Comparison of ENCODE assay signal across 8 cellular contexts in genomic region chr1:159900086-159900680, GRCh38. TPM values are rescaled to one million over a fixed set of nuclear protein-coding genes. Genes with fewer than 3 reads are reported as not detected.
DNase-seq lines count a peak whose midpoint lies in the region; ATAC-seq, FAIRE-seq and TF ChIP-seq lines count a peak whose summit lies in the region.

A gene with protein sequence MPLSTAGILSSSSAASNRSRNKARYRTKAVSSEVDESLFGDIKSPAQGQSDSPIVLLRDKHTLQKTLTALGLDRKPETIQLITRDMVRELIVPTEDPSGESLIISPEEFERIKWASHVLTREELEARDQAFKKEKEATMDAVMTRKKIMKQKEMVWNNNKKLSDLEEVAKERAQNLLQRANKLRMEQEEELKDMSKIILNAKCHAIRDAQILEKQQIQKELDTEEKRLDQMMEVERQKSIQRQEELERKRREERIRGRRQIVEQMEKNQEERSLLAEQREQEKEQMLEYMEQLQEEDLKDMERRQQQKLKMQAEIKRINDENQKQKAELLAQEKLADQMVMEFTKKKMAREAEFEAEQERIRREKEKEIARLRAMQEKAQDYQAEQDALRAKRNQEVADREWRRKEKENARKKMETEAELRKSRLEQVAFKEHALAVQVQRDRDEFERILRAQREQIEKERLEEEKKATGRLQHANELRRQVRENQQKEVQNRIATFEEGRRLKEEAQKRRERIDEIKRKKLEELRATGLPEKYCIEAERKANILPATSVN (minus strand): TSS chr1:159900165. CDS start chr1:159900098, 67 bp downstream.

- ATAC-seq in left colon (peak; percentile 95), upper lobe of left lung (ENCODE audit: low FRiP score in 2 of 2) (peak; percentile 91 to 94), GM18498 (IDR thresholded peaks at IDR 0.05; ENCODE audit: unreplicated experiment) (no peak)

- H3K27me3 ChIP-seq in bronchial epithelial cell (ENCODE audit: control insufficient read depth, insufficient read depth, low read length), result no peaks in the 10 kb centered on the region
- H3K27me3 ChIP-seq in upper lobe of left lung, result no peaks in the 10 kb centered on the region
- peaks cover 41% of the 10 kb centered on the region for H3K27me3 ChIP-seq in WERI-Rb-1 (ENCODE audit: insufficient read depth, low read depth, severe bottlenecking)

- H3K27ac ChIP-seq in upper lobe of left lung (peak within 1 kb of the TSS; percentile 67 to 82 (median 70)), WERI-Rb-1 (no peak within 1 kb of the TSS)

- H3K4me1 ChIP-seq in upper lobe of left lung, result peaks cover 21 to 39% (median 33%) of the 10 kb centered on the region in 4 donors

- no peak for FAIRE-seq in bronchial epithelial cell (lab: Jason Lieb, UNC)

- WGBS in upper lobe of left lung, 2 donors, result 24 to 29% methylated on average over 27 to 28 of the region's 30 CpGs

- DNase-seq in GM10248 (ENCODE audit: extremely low spot score) (peak; percentile 37), NCI-H2029 (lab: John Stamatoyannopoulos, UW) (peak; percentile 90), bronchial epithelial cell (ENCODE audit: low read depth) (peak; percentile 91), left colon (peak; percentile 87 to 88), upper lobe of left lung (peak; percentile 94 to 96), WERI-Rb-1 (no peak), SW480 (ENCODE audit: low spot score) (no peak)

- H3K9me3 ChIP-seq in upper lobe of left lung, result no peaks in the 10 kb centered on the region
- peaks cover 9% of the 10 kb centered on the region for H3K9me3 ChIP-seq in WERI-Rb-1 (ENCODE audit: severe bottlenecking)

- H3K36me3 ChIP-seq in bronchial epithelial cell (ENCODE audit: control insufficient read depth, insufficient read depth, low read length) (no peaks in the 10 kb centered on the region), upper lobe of left lung (no peaks in the 10 kb centered on the region), WERI-Rb-1 (no peaks in the 10 kb centered on the region)

- POLR2A ChIA-PET in GM10248 (lab: Yijun Ruan, JAX), result interaction anchor here (1.2 kb wide), 1 partner anchor 24 kb away, joined by 4 read pairs; no protein-coding TSS in a partner anchor

- H3K4me3 ChIP-seq in bronchial epithelial cell (ENCODE audit: low read depth, low read length) (peak within 1 kb of the TSS; percentile 6), upper lobe of left lung (peak within 1 kb of the TSS in 2 of 4 donors; percentile 17 to 21), WERI-Rb-1 (ENCODE audit: low read depth, low read length) (no peak within 1 kb of the TSS)

- TF ChIP-seq EP300 in upper lobe of left lung (IDR thresholded peaks at IDR 0.05), result no peak

- CTCF ChIA-PET in GM10248 (lab: Yijun Ruan, JAX), result interaction anchor here (0.7 to 9.9 kb wide), 3 partner anchors 8 to 39 kb away, joined by 3 to 75 read pairs (median 4); no protein-coding TSS in a partner anchor

- peak in 1 of 4 donors; percentile 39 for TF ChIP-seq POLR2A in upper lobe of left lung (IDR thresholded peaks at IDR 0.05)

- TF ChIP-seq CTCF in GM10248 (IDR thresholded peaks at IDR 0.05; ENCODE audit: control extremely low read depth, extremely low read depth, low read depth, missing control alignments) (no peak), bronchial epithelial cell (IDR thresholded peaks at IDR 0.05; ENCODE audit: insufficient read depth, low read length, severe bottlenecking) (no peak), upper lobe of left lung (IDR thresholded peaks at IDR 0.05) (no peak), WERI-Rb-1 (IDR thresholded peaks at IDR 0.05; ENCODE audit: low read depth, low read length) (no peak)

- intact Hi-C loops in left colon (cut with DNase I, micrococcal nuclease), result no loop called here

RNA-seq across cellular contexts. Expression of the gene that starts here (rescaled TPM):
- total RNA-seq in bronchial epithelial cell, result 0.53 and 0.90 TPM in 2 replicates
- under 1 TPM; 0.31 to 0.34 TPM for total RNA-seq in left colon
- total RNA-seq in upper lobe of left lung, result 10 to 100 TPM in 2 of 6 donors, 1 to 10 TPM in 4; 1.2 to 34.6 (median 9.0) TPM

Comparison
In these comparisons a context has a peak if more than half of its experiments do, and no peak if none do; other contexts are left out.
1. Peak in DNase-seq and H3K4me3 ChIP-seq in bronchial epithelial cell; RNA of the gene not detected or under 1 TPM.
2. Peak in DNase-seq and ATAC-seq in left colon; RNA of the gene not detected or under 1 TPM.
3. DNase-seq: peak in GM10248 (single experiment), NCI-H2029 (single experiment) and upper lobe of left lung (2 of 2); none in WERI-Rb-1 (single experiment) and SW480 (single experiment).